In genomic region chr3:10443272-10443671, GRCh38 we compare ENCODE assay signal across 1 cellular context.
TF ChIP-seq lines count a peak whose summit lies in the region.

No MANE protein-coding gene starts in this region.

TF ChIP-seq in SK-N-SH treated with all-trans-retinoic acid at 6 μM for 48 hours, 23 proteins besides CTCF, POLR2A, EP300 and RAD21 (continued from another document):
- TF ChIP-seq ESRRG (CRISPR knock-in tag; IDR thresholded peaks at IDR 0.05) (no peak), ZNF70 (CRISPR knock-in tag; IDR thresholded peaks at IDR 0.05) (no peak), ZNF565 (CRISPR knock-in tag; conservative IDR thresholded peaks at IDR 0.05; ENCODE audit: low read depth) (no peak), ZNF8 (CRISPR knock-in tag; IDR thresholded peaks at IDR 0.05) (no peak)
